ENCODE assay signal across 9 cellular contexts in genomic region chr1:25487628-25488027, GRCh38. TPM values are rescaled to one million over a fixed set of nuclear protein-coding genes. Genes with fewer than 3 reads are reported as not detected.
DNase-seq lines count a peak whose midpoint lies in the region; ATAC-seq and TF ChIP-seq lines count a peak whose summit lies in the region.
"Had no signal": no experiment of that assay in that cellular context is flagged by ENCODE, and none has a peak within 500 bp of the region (broad histone marks: within the 10 kb centered on the region; RNA-seq: fewer than 3 reads in every experiment).

No MANE protein-coding gene starts in this region.

- peak; percentile 15 for DNase-seq in GM03348 (ENCODE audit: low spot score)
- peak; percentile 4 for DNase-seq in NCI-H69 (lab: John Stamatoyannopoulos, UW)
- no peak for DNase-seq in body of pancreas
- no peak for DNase-seq in osteocyte (ENCODE audit: extremely low spot score, unreplicated experiment)
- DNase-seq in NCI-H446 (lab: John Stamatoyannopoulos, UW): no peak
- DNase-seq: colonic mucosa had no signal

- peak in 6 of 7 experiments; percentile 18 to 36 (median 34) for TF ChIP-seq CTCF in body of pancreas (IDR thresholded peaks at IDR 0.05)
- peak; percentile 53 for TF ChIP-seq CTCF in osteocyte (IDR thresholded peaks at IDR 0.05)

- intact Hi-C loops in body of pancreas (cut with DNase I): no loop called here

- no peak overlapping the region for H3K4me3 Mint-ChIP-seq in osteocyte (ENCODE audit: unreplicated experiment)

- H3K9me3 ChIP-seq in body of pancreas: no peaks in the 10 kb centered on the region
- H3K9me3 ChIP-seq: colonic mucosa had no signal

- TF ChIP-seq POLR2A in body of pancreas (IDR thresholded peaks at IDR 0.05): no peak

- H3K36me3 ChIP-seq in body of pancreas (replicated peaks in 1 of 2; ENCODE audit: insufficient read depth in 1 of 2, low read depth in 2 of 2): peaks cover 0 to 16% of the 10 kb centered on the region in 2 donors

- H3K27me3 ChIP-seq in body of pancreas: no peaks in the 10 kb centered on the region
- H3K27me3 ChIP-seq: colonic mucosa had no signal

- peaks cover 16% of the 10 kb centered on the region for H3K4me1 ChIP-seq in body of pancreas
- H3K4me1 ChIP-seq: colonic mucosa had no signal

- no peak overlapping the region for H3K27ac Mint-ChIP-seq in osteocyte (ENCODE audit: unreplicated experiment)

- no peaks in the 10 kb centered on the region for H3K4me1 Mint-ChIP-seq in osteocyte (ENCODE audit: unreplicated experiment)

- 84 to 90% methylated on average over 2 of the region's 2 CpGs for WGBS in body of pancreas, 2 donors

- H3K4me3 ChIP-seq in body of pancreas: no peak overlapping the region
- H3K4me3 ChIP-seq: colonic mucosa had no signal

- ATAC-seq in body of pancreas (no peak), HG03097 (IDR thresholded peaks at IDR 0.05; ENCODE audit: low FRiP score, unreplicated experiment) (no peak), HG03571 (IDR thresholded peaks at IDR 0.05; ENCODE audit: unreplicated experiment) (no peak), HG02884 (IDR thresholded peaks at IDR 0.05; ENCODE audit: unreplicated experiment) (no peak)

- no peaks in the 10 kb centered on the region for H3K27me3 Mint-ChIP-seq in osteocyte (ENCODE audit: unreplicated experiment)

- H3K27ac ChIP-seq in body of pancreas: no peak overlapping the region
- H3K27ac ChIP-seq: colonic mucosa had no signal

- H3K36me3 Mint-ChIP-seq in osteocyte (ENCODE audit: unreplicated experiment): peaks cover 35% of the 10 kb centered on the region

- no peaks in the 10 kb centered on the region for H3K9me3 Mint-ChIP-seq in osteocyte (ENCODE audit: unreplicated experiment)

RNA-seq across cellular contexts. Expression of gene LDLRAP1, which starts 55.8 kb away (rescaled TPM):
- total RNA-seq in body of pancreas (10 to 100 TPM; 20.8 to 23.7 TPM), osteocyte (31.3 and 34.3 TPM in 2 replicates)

RNA-seq across cellular contexts. Expression of gene MACO1, which starts 56.9 kb away (rescaled TPM):
- 10 to 100 TPM; 21.3 to 23.4 TPM for total RNA-seq in body of pancreas
- 30.7 and 30.9 TPM in 2 replicates for total RNA-seq in osteocyte

Comparison
In these comparisons a context has a peak if more than half of its experiments do, and no peak if none do; other contexts are left out.
1. DNase-seq: peak in GM03348 (single experiment) and NCI-H69 (single experiment); none in body of pancreas (0 of 4), osteocyte (single experiment) and NCI-H446 (0 of 2).